ENCODE assay signal across 12 cellular contexts in genomic region chr4:127870688-127871087, GRCh38. TPM values are rescaled to one million over a fixed set of nuclear protein-coding genes. Genes with fewer than 3 reads are reported as not detected.
DNase-seq lines count a peak whose midpoint lies in the region; ATAC-seq, FAIRE-seq and TF ChIP-seq lines count a peak whose summit lies in the region.
"Had no signal": no experiment of that assay in that cellular context is flagged by ENCODE, and none has a peak within 500 bp of the region (broad histone marks: within the 10 kb centered on the region; RNA-seq: fewer than 3 reads in every experiment).

No MANE protein-coding gene starts in this region.

- H3K4me3 ChIP-seq in HCT116 (replicated peaks in 1 of 2; ENCODE audit: low read depth in 1 of 2, low read length in 2 of 2) (no peak overlapping the region), astrocyte (ENCODE audit: insufficient read depth, low read depth, low read length) (no peak overlapping the region), heart right ventricle (peak overlapping the region in 4 of 10 donors; percentile 4 to 18 (median 11)), thyroid gland (replicated peaks in 1 of 3) (no peak overlapping the region), hepatocyte (no peak overlapping the region)
- no peak overlapping the region for H3K4me3 ChIP-seq in CD8-positive, alpha-beta T cell (ENCODE audit: low read depth, low read length)
- H3K4me3 ChIP-seq: right lobe of liver had no signal

- no TSS peak for BruUV-seq in HCT116 (replicated peaks; lab: Mats Ljungman, UMichigan)

- H3K4me3 Mint-ChIP-seq in astrocyte (ENCODE audit: unreplicated experiment): no peak overlapping the region
- no peak overlapping the region for H3K4me3 Mint-ChIP-seq in CD8-positive, alpha-beta T cell
- H3K4me3 Mint-ChIP-seq: T-cell had no signal

- H4K20me1 ChIP-seq in HCT116 (ENCODE audit: insufficient read depth): no peaks in the 10 kb centered on the region
- H4K20me1 ChIP-seq in astrocyte (ENCODE audit: insufficient read depth, low read length): no peaks in the 10 kb centered on the region
- no peaks in the 10 kb centered on the region for H4K20me1 ChIP-seq in hepatocyte (ENCODE audit: insufficient read depth, poor library complexity, severe bottlenecking)

- H3K79me2 ChIP-seq in HCT116 (ENCODE audit: insufficient read depth, low read length): peaks cover 9% of the 10 kb centered on the region; the same call in 1 of the 2 replicates
- no peaks in the 10 kb centered on the region for H3K79me2 ChIP-seq in astrocyte (ENCODE audit: insufficient read depth, low read length)
- H3K79me2 ChIP-seq in hepatocyte: no peaks in the 10 kb centered on the region

- CTCF ChIA-PET in HCT116 (lab: Charles Lee): no interaction called here
- CTCF ChIA-PET in CD8-positive, alpha-beta T cell (lab: Charles Lee): no interaction called here

- no peak overlapping the region for H3K9ac ChIP-seq in HCT116 (ENCODE audit: low read length)
- peak overlapping the region; percentile 28 for H3K9ac ChIP-seq in astrocyte (ENCODE audit: low read length)

- no peak for FAIRE-seq in astrocyte (lab: Jason Lieb, UNC)

- no peaks in the 10 kb centered on the region for H3K27me3 Mint-ChIP-seq in astrocyte (ENCODE audit: low read depth, unreplicated experiment)
- H3K27me3 Mint-ChIP-seq in CD8-positive, alpha-beta T cell (ENCODE audit: low read depth): no peaks in the 10 kb centered on the region
- H3K27me3 Mint-ChIP-seq: T-cell had no signal

- H3K9me2 ChIP-seq in HCT116 (ENCODE audit: insufficient read depth) (no peaks in the 10 kb centered on the region), hepatocyte (replicated peaks; ENCODE audit: insufficient read depth) (no peaks in the 10 kb centered on the region)

- intact Hi-C loops in HCT116 (cut with micrococcal nuclease) (no loop called here), heart right ventricle (cut with DNase I) (loop anchor here in 1 of 10 donors (10.0 kb wide), 1 partner anchor 86 kb away; the partner anchor contains the start of gene HSPA4L), thyroid gland (cut with DNase I) (no loop called here)
- intact Hi-C loops in CD8-positive, alpha-beta T cell (cut with DNase I, micrococcal nuclease): no loop called here

- TF ChIP-seq POLR2A in HCT116 (IDR thresholded peaks at IDR 0.05; ENCODE audit: borderline replicate concordance, extremely low read depth, insufficient read depth, insufficient read length) (no peak), thyroid gland (IDR thresholded peaks at IDR 0.05) (no peak), erythroblast (IDR thresholded peaks at IDR 0.05; ENCODE audit: low read length) (no peak)

- POLR2A ChIA-PET in HCT116 (lab: Charles Lee): interaction anchor here (1.9 kb wide), 1 partner anchor 10 kb away, joined by 6 read pairs; the partner anchor contains the start of gene PLK4
- POLR2A ChIA-PET in CD8-positive, alpha-beta T cell (lab: Charles Lee): no interaction called here

- DNase-seq in HCT116 (ENCODE audit: low read depth, low spot score) (no peak), astrocyte (ENCODE audit: low read depth) (peak; percentile 90), heart right ventricle (peak in 1 of 2 donors; percentile 39), thyroid gland (peak; percentile 35 to 40), hepatocyte (ENCODE audit: low spot score) (no peak), KG1 (lab: John Stamatoyannopoulos, UW) (no peak), erythroblast (lab: John Stamatoyannopoulos, UW) (no peak)
- no peak for DNase-seq in CD8-positive, alpha-beta T cell
- DNase-seq: left colon, NCI-H524, right lobe of liver, T-cell had no signal

- peaks cover 16% of the 10 kb centered on the region for H3K4me1 Mint-ChIP-seq in astrocyte (ENCODE audit: low read depth, unreplicated experiment)
- H3K4me1 Mint-ChIP-seq in CD8-positive, alpha-beta T cell (ENCODE audit: low read depth): no peaks in the 10 kb centered on the region
- H3K4me1 Mint-ChIP-seq: T-cell had no signal

- TF ChIP-seq RAD21 in HCT116 (IDR thresholded peaks at IDR 0.05; ENCODE audit: low read depth): no peak

- peak; percentile 52; the same call in 1 of the 2 replicates for ATAC-seq in HCT116
- peak in 7 of 8 donors; percentile 58 to 97 (median 91) for ATAC-seq in heart right ventricle
- ATAC-seq in CD8-positive, alpha-beta T cell: no peak
- ATAC-seq: left colon, T-cell had no signal

- H3K4me1 ChIP-seq in HCT116 (ENCODE audit: control insufficient read depth in 1 of 2, insufficient read depth in 2 of 2, low read length in 2 of 2) (peaks cover 7 to 11% of the 10 kb centered on the region in 2 experiments; a peak in 3 of 4 replicates), astrocyte (ENCODE audit: insufficient read depth, low read length) (peaks cover 12% of the 10 kb centered on the region), heart right ventricle (peaks cover 0 to 24% (median 15%) of the 10 kb centered on the region in 9 donors), thyroid gland (peaks cover 0 to 8% of the 10 kb centered on the region in 2 donors), hepatocyte (ENCODE audit: insufficient read depth) (no peaks in the 10 kb centered on the region)
- H3K4me1 ChIP-seq in CD8-positive, alpha-beta T cell (ENCODE audit: insufficient read depth, low read length): no peaks in the 10 kb centered on the region
- H3K4me1 ChIP-seq: right lobe of liver had no signal

- H3K36me3 Mint-ChIP-seq in astrocyte (ENCODE audit: low read depth, unreplicated experiment): peaks cover 2% of the 10 kb centered on the region
- no peaks in the 10 kb centered on the region for H3K36me3 Mint-ChIP-seq in CD8-positive, alpha-beta T cell

- H3K36me3 ChIP-seq in HCT116 (ENCODE audit: control insufficient read depth in 1 of 2, insufficient read depth in 2 of 2, low read length in 2 of 2) (no peaks in the 10 kb centered on the region), astrocyte (ENCODE audit: insufficient read depth, low read length) (no peaks in the 10 kb centered on the region), heart right ventricle (peaks cover 0 to 3% (median 0%) of the 10 kb centered on the region in 9 donors), thyroid gland (no peaks in the 10 kb centered on the region), hepatocyte (replicated peaks; ENCODE audit: insufficient read depth, low read depth) (no peaks in the 10 kb centered on the region)
- no peaks in the 10 kb centered on the region for H3K36me3 ChIP-seq in CD8-positive, alpha-beta T cell (ENCODE audit: insufficient read depth, low read length)
- H3K36me3 ChIP-seq: right lobe of liver had no signal

- RAD21 ChIA-PET in HCT116 (lab: Charles Lee; ENCODE audit: low non-redundant PET in 1 of 2, low total read pairs in 2 of 2, uncharacterized antibody in 2 of 2, unreplicated experiment in 2 of 2): no interaction called here

- TF ChIP-seq CTCF in HCT116 (IDR thresholded peaks at IDR 0.05 in 2 of 3, conservative IDR thresholded peaks at IDR 0.05 in 1 of 3; ENCODE audit: borderline replicate concordance in 1 of 3, insufficient read depth in 1 of 3, low read depth in 2 of 3, low read length in 2 of 3): no peak
- TF ChIP-seq CTCF in astrocyte (IDR thresholded peaks at IDR 0.05; ENCODE audit: insufficient read depth, low read depth, low read length): no peak
- no peak for TF ChIP-seq CTCF in heart right ventricle (IDR thresholded peaks at IDR 0.05)
- TF ChIP-seq CTCF in thyroid gland (IDR thresholded peaks at IDR 0.05): no peak
- TF ChIP-seq CTCF in CD8-positive, alpha-beta T cell (IDR thresholded peaks at IDR 0.05): no peak
- TF ChIP-seq CTCF in hepatocyte (IDR thresholded peaks at IDR 0.05; ENCODE audit: poor library complexity): no peak

- H2AFZ ChIP-seq in HCT116 (ENCODE audit: low read depth, low read length, poor library complexity, severe bottlenecking): no peak overlapping the region
- peak overlapping the region; percentile 59 for H2AFZ ChIP-seq in astrocyte (ENCODE audit: low read depth, low read length)
- H2AFZ ChIP-seq in hepatocyte: no peak overlapping the region

- H3K27me3 ChIP-seq in HCT116 (ENCODE audit: insufficient read depth, low read length) (no peaks in the 10 kb centered on the region), astrocyte (ENCODE audit: insufficient read depth, low read length) (no peaks in the 10 kb centered on the region), heart right ventricle (no peaks in the 10 kb centered on the region), thyroid gland (no peaks in the 10 kb centered on the region), hepatocyte (no peaks in the 10 kb centered on the region)
- H3K27me3 ChIP-seq in CD8-positive, alpha-beta T cell (ENCODE audit: insufficient read depth, low read length): no peaks in the 10 kb centered on the region
- H3K27me3 ChIP-seq: right lobe of liver had no signal

- H3K27ac ChIP-seq in HCT116 (ENCODE audit: low read depth, low read length) (no peak overlapping the region), astrocyte (ENCODE audit: low read depth, low read length) (no peak overlapping the region), heart right ventricle (peak overlapping the region in 7 of 10 donors; percentile 27 to 73 (median 61)), thyroid gland (peak overlapping the region in 2 of 3 donors; percentile 4 to 13), hepatocyte (no peak overlapping the region)
- no peak overlapping the region for H3K27ac ChIP-seq in CD8-positive, alpha-beta T cell (ENCODE audit: low read depth, low read length)
- H3K27ac ChIP-seq: right lobe of liver had no signal

- peak overlapping the region; percentile 17; the same call in 1 of the 2 replicates for H3K4me2 ChIP-seq in HCT116 (ENCODE audit: low read length)
- H3K4me2 ChIP-seq in astrocyte (ENCODE audit: low read length): peak overlapping the region; percentile 58
- H3K4me2 ChIP-seq in hepatocyte: no peak overlapping the region

- peak overlapping the region; percentile 2 for H3K27ac Mint-ChIP-seq in astrocyte (ENCODE audit: unreplicated experiment)
- no peak overlapping the region for H3K27ac Mint-ChIP-seq in CD8-positive, alpha-beta T cell
- H3K27ac Mint-ChIP-seq: T-cell had no signal

- H3K9me3 ChIP-seq in HCT116 (ENCODE audit: control insufficient read depth in 1 of 2, insufficient read depth in 1 of 2, low read depth in 1 of 2, low read length in 2 of 2): no peaks in the 10 kb centered on the region
- no peaks in the 10 kb centered on the region for H3K9me3 ChIP-seq in astrocyte (ENCODE audit: insufficient read depth, low read depth, low read length)
- H3K9me3 ChIP-seq in heart right ventricle: no peaks in the 10 kb centered on the region
- no peaks in the 10 kb centered on the region for H3K9me3 ChIP-seq in thyroid gland
- H3K9me3 ChIP-seq in CD8-positive, alpha-beta T cell (ENCODE audit: low read length): no peaks in the 10 kb centered on the region
- H3K9me3 ChIP-seq in hepatocyte (ENCODE audit: low read depth): no peaks in the 10 kb centered on the region
- H3K9me3 ChIP-seq: right lobe of liver had no signal

- WGBS in heart right ventricle, 2 donors: 17 to 20% methylated on average over 3 of the region's 3 CpGs
- 29 to 43% methylated on average over 3 of the region's 3 CpGs for WGBS in thyroid gland, 2 donors
- WGBS in hepatocyte (ENCODE audit: low lambda C conversion rate, missing lambda C conversion rate): 83% methylated on average over 3 of the region's 3 CpGs

- peaks cover 3% of the 10 kb centered on the region for H3K9me3 Mint-ChIP-seq in astrocyte (ENCODE audit: unreplicated experiment)
- no peaks in the 10 kb centered on the region for H3K9me3 Mint-ChIP-seq in CD8-positive, alpha-beta T cell
- H3K9me3 Mint-ChIP-seq: T-cell had no signal

RNA-seq across cellular contexts. Expression of gene PLK4, which starts 10.0 kb away (rescaled TPM):
- total RNA-seq in HCT116 (2021; ENCODE audit: unreplicated experiment): 34.8 TPM
- polyA plus RNA-seq in HCT116 (2012): 13.9 and 23.6 TPM in 2 replicates
- total RNA-seq in astrocyte: 2.8 and 3.6 TPM in 2 replicates
- total RNA-seq in heart right ventricle: 1 to 10 TPM in 2 of 10 donors, under 1 TPM in 8; 0.25 to 3.7 (median 0.62) TPM
- under 1 TPM; 0.22 to 0.43 TPM for polyA plus RNA-seq in heart right ventricle
- 1 to 10 TPM in 3 of 4 donors, under 1 TPM in 1; 0.94 to 4.2 (median 2.1) TPM for total RNA-seq in thyroid gland
- 1 to 10 TPM; 4.5 to 5.9 TPM for total RNA-seq in CD8-positive, alpha-beta T cell
- total RNA-seq in hepatocyte: 5.3 and 5.7 TPM in 2 replicates
- polyA plus RNA-seq in hepatocyte: 3.3 and 5.4 TPM in 2 replicates

Comparison
In these comparisons a context has a peak if more than half of its experiments do, and no peak if none do; other contexts are left out.
1. DNase-seq: peak in astrocyte (single experiment) and thyroid gland (2 of 2); none in HCT116 (single experiment), CD8-positive, alpha-beta T cell (0 of 7), hepatocyte (single experiment), KG1 (single experiment) and erythroblast (0 of 2).
2. H3K27ac ChIP-seq: peak in heart right ventricle (7 of 10) and thyroid gland (2 of 3); none in HCT116 (single experiment), astrocyte (single experiment), CD8-positive, alpha-beta T cell (single experiment) and hepatocyte (single experiment).